ENCODE assay signal across 28 cellular contexts in the genomic region with DNA sequence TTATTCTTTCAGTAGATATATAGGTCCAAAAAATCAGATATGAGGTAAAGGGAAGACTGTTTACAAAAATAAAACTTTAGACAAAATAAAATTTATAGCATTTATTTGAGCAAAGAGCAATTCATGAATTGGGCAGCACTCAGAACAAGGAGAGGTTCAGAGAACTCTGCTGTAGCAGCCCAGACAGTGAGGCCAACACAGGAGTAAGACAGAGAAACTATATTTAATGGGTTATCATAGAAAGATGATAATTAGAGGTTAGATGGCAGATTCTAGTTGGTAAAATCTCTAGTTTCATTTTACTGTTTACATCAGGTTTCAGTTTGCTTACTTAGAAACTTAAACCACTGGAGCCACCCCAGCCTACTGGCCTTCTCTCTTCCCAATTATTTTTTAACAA.
"Had no signal": no experiment of that assay in that cellular context is flagged by ENCODE, and none has a peak within 500 bp of the region (broad histone marks: within the 10 kb centered on the region; RNA-seq: fewer than 3 reads in every experiment).

No MANE protein-coding gene starts in this region.

- H3K36me3 ChIP-seq: esophagus muscularis mucosa, left lung, prostate gland, right atrium auricular region, stomach, thyroid gland, vagina had no signal

- H3K4me3 Mint-ChIP-seq: mesothelial cell of epicardium; naive B cell; natural killer cell treated with Interleukin-12 subunit alpha and Interleukin-12 subunit beta and Interleukin-15 and Interleukin-18, amount 100 ng/mL, for 72 hours; neural crest cell; stimulated activated effector memory CD8-positive, alpha-beta T cell treated with anti-CD3 and anti-CD28 coated beads, Interleukin-12 subunit alpha, Interleukin-12 subunit beta, amount 100 ng/mL, for 72 hours had no signal

- H3K27me3 ChIP-seq: esophagus muscularis mucosa, heart right ventricle, left lung, right atrium auricular region, stomach, thyroid gland, vagina had no signal

- H3K27ac ChIP-seq: coronary artery, esophagus muscularis mucosa, heart right ventricle, left lung, parathyroid adenoma, prostate gland, right atrium auricular region, stomach, thyroid gland, vagina had no signal

- ATAC-seq: heart right ventricle; left cardiac atrium; left lung; mucosa of descending colon; natural killer cell treated with Interleukin-12 subunit alpha and Interleukin-12 subunit beta and Interleukin-15 and Interleukin-18, amount 100 ng/mL, for 72 hours; sciatic nerve; stimulated activated effector memory CD8-positive, alpha-beta T cell treated with anti-CD3 and anti-CD28 coated beads, Interleukin-12 subunit alpha, Interleukin-12 subunit beta, amount 100 ng/mL, for 72 hours had no signal

- H3K4me1 Mint-ChIP-seq: mesothelial cell of epicardium, neural crest cell had no signal

- H3K4me1 ChIP-seq: esophagus muscularis mucosa, heart right ventricle, left lung, parathyroid adenoma, prostate gland, right atrium auricular region, stomach, thyroid gland, vagina had no signal

- H3K9me3 ChIP-seq: mucosa of descending colon, prostate gland, right atrium auricular region, thyroid gland, vagina had no signal

- H3K27ac Mint-ChIP-seq: mesothelial cell of epicardium; natural killer cell treated with Interleukin-12 subunit alpha and Interleukin-12 subunit beta and Interleukin-15 and Interleukin-18, amount 100 ng/mL, for 72 hours; stimulated activated effector memory CD8-positive, alpha-beta T cell treated with anti-CD3 and anti-CD28 coated beads, Interleukin-12 subunit alpha, Interleukin-12 subunit beta, amount 100 ng/mL, for 72 hours had no signal

- H3K27me3 Mint-ChIP-seq: naive B cell; natural killer cell treated with Interleukin-12 subunit alpha and Interleukin-12 subunit beta and Interleukin-15 and Interleukin-18, amount 100 ng/mL, for 72 hours had no signal

- H3K4me3 ChIP-seq: coronary artery, esophagus muscularis mucosa, heart right ventricle, left lung, mucosa of descending colon, prostate gland, right atrium auricular region, smooth muscle cell, stomach, thyroid gland, vagina had no signal

- H2AFZ ChIP-seq: parathyroid adenoma had no signal

- H3K36me3 Mint-ChIP-seq: mesothelial cell of epicardium had no signal

- DNase-seq: dermis blood vessel endothelial cell; effector memory CD4-positive, alpha-beta T cell; foreskin melanocyte; glutamatergic neuron; heart right ventricle; hippocampal formation; left cardiac atrium; left lung; mesenchymal stem cell; mucosa of descending colon; naive B cell; stimulated activated CD4-positive, alpha-beta T cell treated with anti-CD3 and anti-CD28 coated beads, Interleukin-2, amount 100 ng/mL, for 24 hours; stimulated activated CD4-positive, alpha-beta T cell treated with anti-CD3 and anti-CD28 coated beads, Interleukin-4, amount 100 ng/mL, for 24 hours; stomach; thyroid gland; trophoblast cell had no signal

- H3K4me2 ChIP-seq: smooth muscle cell had no signal

- H3K9ac ChIP-seq: parathyroid adenoma had no signal
